ENCODE assay signal across 1 cellular context in genomic region chr7:98086231-98086855, GRCh38.
TF ChIP-seq lines count a peak whose summit lies in the region.

No MANE protein-coding gene starts in this region.

TF ChIP-seq in H1, 55 proteins besides CTCF, POLR2A, EP300 and RAD21 (continued from another document):
- TF ChIP-seq TCF12 (IDR thresholded peaks at IDR 0.05; ENCODE audit: low read depth, low read length) (no peak), POLR2AphosphoS5 (IDR thresholded peaks at IDR 0.05; ENCODE audit: low read depth, low read length) (no peak), BRCA1 (IDR thresholded peaks at IDR 0.05; ENCODE audit: low read depth, low read length) (no peak), SAP30 (IDR thresholded peaks at IDR 0.05; ENCODE audit: insufficient read depth, insufficient replicate concordance, low read length) (no peak), FOSL1 (IDR thresholded peaks at IDR 0.05; ENCODE audit: insufficient read depth, low read depth, low read length) (no peak), HDAC6 (IDR thresholded peaks at IDR 0.05; ENCODE audit: low read depth, low read length) (no peak), CEBPB (IDR thresholded peaks at IDR 0.05; ENCODE audit: low read depth, low read length) (no peak), MAX (IDR thresholded peaks at IDR 0.05) (no peak), TBP (IDR thresholded peaks at IDR 0.05; ENCODE audit: low read depth, low read length) (no peak), SUZ12 (IDR thresholded peaks at IDR 0.05; ENCODE audit: low read length) (no peak), CREB1 (IDR thresholded peaks at IDR 0.05) (no peak), PHF8 (conservative IDR thresholded peaks at IDR 0.05; ENCODE audit: low read depth, low read length) (no peak), CBX8 (IDR thresholded peaks at IDR 0.05; ENCODE audit: borderline replicate concordance, low read depth, low read length) (no peak), KDM1A (IDR thresholded peaks at IDR 0.05; ENCODE audit: borderline replicate concordance, low read length) (no peak), EGR1 (IDR thresholded peaks at IDR 0.05; ENCODE audit: borderline replicate concordance, low read depth, low read length) (no peak), RXRA (IDR thresholded peaks at IDR 0.05; ENCODE audit: insufficient read depth, low read depth, low read length) (no peak)
